In genomic region chr11:117690484-117691205, GRCh38 we compare ENCODE assay signal across 22 cellular contexts.
DNase-seq lines count a peak whose midpoint lies in the region; ATAC-seq and TF ChIP-seq lines count a peak whose summit lies in the region.
"Had no signal": no experiment of that assay in that cellular context is flagged by ENCODE, and none has a peak within 500 bp of the region (broad histone marks: within the 10 kb centered on the region; RNA-seq: fewer than 3 reads in every experiment).

No MANE protein-coding gene starts in this region.

- H3K9me3 ChIP-seq in SJCRH30 (replicated peaks) (no peaks in the 10 kb centered on the region), neuronal stem cell (replicated peaks in 1 of 2; ENCODE audit: control insufficient read depth in 2 of 2, insufficient read depth in 1 of 2, low read depth in 1 of 2, low read length in 2 of 2) (no peaks in the 10 kb centered on the region), right lobe of liver (no peaks in the 10 kb centered on the region)
- H3K9me3 ChIP-seq: esophagus muscularis mucosa, transverse colon had no signal

- DNase-seq in GM10266 (ENCODE audit: extremely low spot score), result peak; percentile 16
- DNase-seq in SJCRH30, result peak; percentile 30 to 52
- no peak for DNase-seq in neuronal stem cell (ENCODE audit: low spot score)
- no peak for DNase-seq in SKM-1 (lab: John Stamatoyannopoulos, UW; ENCODE audit: unreplicated experiment)
- no peak for DNase-seq in hepatic stellate cell (ENCODE audit: low spot score)
- no peak for DNase-seq in right lobe of liver
- DNase-seq in coronary artery (ENCODE audit: low spot score), result no peak
- DNase-seq: activated naive CD8-positive, alpha-beta T cell treated with anti-CD3 and anti-CD28 coated beads for 36 hours; CD4-positive, alpha-beta T cell; DMS153; effector memory CD4-positive, alpha-beta T cell; NCI-H187 treated with DMSO at 0.1 percent for 48 hours; NCI-H226; nucleus accumbens; stimulated activated CD4-positive, alpha-beta T cell treated with anti-CD3 and anti-CD28 coated beads, Interleukin-4, amount 100 ng/mL, for 24 hours; stimulated activated naive CD8-positive, alpha-beta T cell treated with anti-CD3 and anti-CD28 coated beads, Interleukin-15, amount 100 ng/mL, for 72 hours; transverse colon; WERI-Rb-1 had no signal

- no peak overlapping the region for H2BK15ac ChIP-seq in neuronal stem cell (ENCODE audit: low read length)

- H3K23ac ChIP-seq in neuronal stem cell (ENCODE audit: low read depth, low read length, poor library complexity), result no peak overlapping the region

- H3K27ac ChIP-seq in SJCRH30 (no peak overlapping the region), neuronal stem cell (replicated peaks; ENCODE audit: low read length) (no peak overlapping the region), right lobe of liver (no peak overlapping the region), coronary artery (no peak overlapping the region)
- H3K27ac ChIP-seq: esophagus muscularis mucosa, transverse colon, WERI-Rb-1 had no signal

- WGBS in neuronal stem cell (ENCODE audit: extremely low coverage in 2 of 2, insufficient read length in 2 of 2, insufficient replicate concordance in 1 of 2), 2 donors, result no CpG with 5 or more reads among the region's 8 CpGs
- 70% methylated on average over 5 of the region's 8 CpGs for WGBS in right lobe of liver (ENCODE audit: insufficient coverage, low coverage, low lambda C conversion rate, missing lambda C conversion rate)

- H3K4ac ChIP-seq in neuronal stem cell (ENCODE audit: low read length), result no peak overlapping the region

- H3K79me1 ChIP-seq in neuronal stem cell (ENCODE audit: low read depth, low read length), result no peaks in the 10 kb centered on the region

- H3K9ac ChIP-seq in neuronal stem cell (ENCODE audit: low read depth, low read length, poor library complexity), result no peak overlapping the region

- H4K91ac ChIP-seq in neuronal stem cell (ENCODE audit: low read depth, low read length, poor library complexity), result peak overlapping the region; percentile 30

- H3K14ac ChIP-seq in neuronal stem cell (ENCODE audit: low read length), result no peak overlapping the region

- H2BK12ac ChIP-seq in neuronal stem cell (ENCODE audit: low read length), result peak overlapping the region; percentile 84

- intact Hi-C loops in right lobe of liver (cut with DNase I), result no loop called here

- ATAC-seq in HG03432 (IDR thresholded peaks at IDR 0.05; ENCODE audit: unreplicated experiment), result peak; percentile 49
- ATAC-seq in right lobe of liver, result no peak
- ATAC-seq: HCT116; PC-3; stimulated activated naive CD8-positive, alpha-beta T cell treated with anti-CD3 and anti-CD28 coated beads, Interleukin-15, amount 100 ng/mL, for 72 hours had no signal

- no peak overlapping the region for H2AFZ ChIP-seq in neuronal stem cell (ENCODE audit: low read length)

- H3K36me3 ChIP-seq in SJCRH30, result no peaks in the 10 kb centered on the region
- H3K36me3 ChIP-seq in neuronal stem cell (replicated peaks in 1 of 2; ENCODE audit: control insufficient read depth in 2 of 2, insufficient read depth in 2 of 2, low read length in 2 of 2), result no peaks in the 10 kb centered on the region
- H3K36me3 ChIP-seq in right lobe of liver, result peaks cover 0 to 3% (median 0%) of the 10 kb centered on the region in 4 donors
- H3K36me3 ChIP-seq: esophagus muscularis mucosa, transverse colon, WERI-Rb-1 had no signal

- TF ChIP-seq CTCF in GM10266 (IDR thresholded peaks at IDR 0.05; ENCODE audit: control insufficient read depth, insufficient read depth, low read depth, missing control alignments) (no peak), right lobe of liver (IDR thresholded peaks at IDR 0.05) (no peak), coronary artery (IDR thresholded peaks at IDR 0.05) (no peak)

- peak overlapping the region; percentile 42 for H3K18ac ChIP-seq in neuronal stem cell (ENCODE audit: low read length)

- no peak for TF ChIP-seq POLR2A in right lobe of liver (IDR thresholded peaks at IDR 0.05)

- H3K4me3 ChIP-seq in SJCRH30, result no peak overlapping the region
- H3K4me3 ChIP-seq in neuronal stem cell (ENCODE audit: low read length in 2 of 2), result no peak overlapping the region
- no peak overlapping the region for H3K4me3 ChIP-seq in right lobe of liver
- no peak overlapping the region for H3K4me3 ChIP-seq in coronary artery
- H3K4me3 ChIP-seq: esophagus muscularis mucosa, transverse colon had no signal

- no peak overlapping the region for H2BK5ac ChIP-seq in neuronal stem cell (ENCODE audit: low read length)

- H3K4me1 ChIP-seq in SJCRH30 (peaks cover 6% of the 10 kb centered on the region; the same call in 1 of the 2 replicates), neuronal stem cell (ENCODE audit: control insufficient read depth in 2 of 2, insufficient read depth in 1 of 2, low read depth in 1 of 2, low read length in 2 of 2) (peaks cover 0 to 19% of the 10 kb centered on the region in 2 donors), right lobe of liver (no peaks in the 10 kb centered on the region)
- H3K4me1 ChIP-seq: transverse colon had no signal

- no peak overlapping the region for H2BK120ac ChIP-seq in neuronal stem cell (ENCODE audit: low read depth, low read length)

- H3K27me3 ChIP-seq in SJCRH30 (no peaks in the 10 kb centered on the region; the same call in 1 of the 2 replicates), neuronal stem cell (ENCODE audit: control insufficient read depth in 3 of 3, insufficient read depth in 3 of 3, low read depth in 1 of 3, low read length in 3 of 3) (peaks cover 0 to 50% (median 0%) of the 10 kb centered on the region in 3 experiments), right lobe of liver (no peaks in the 10 kb centered on the region)
- H3K27me3 ChIP-seq: transverse colon had no signal

- no peak overlapping the region for H3K4me2 ChIP-seq in neuronal stem cell (ENCODE audit: insufficient read depth, low read length, poor library complexity, severe bottlenecking)

- peak overlapping the region; percentile 12 for H2AK5ac ChIP-seq in neuronal stem cell (ENCODE audit: low read depth, low read length)

- H4K8ac ChIP-seq in neuronal stem cell (ENCODE audit: low read depth, low read length), result no peak overlapping the region

Comparison
In these comparisons a context has a peak if more than half of its experiments do, and no peak if none do; other contexts are left out.
1. DNase-seq: peak in GM10266 (single experiment) and SJCRH30 (2 of 2); none in neuronal stem cell (single experiment), SKM-1 (single experiment), hepatic stellate cell (single experiment), right lobe of liver (0 of 3) and coronary artery (single experiment).